In genomic region chr2:229921101-229921891, GRCh38 we compare ENCODE assay signal across 1 cellular context.
A peak's percentile ranks its signal among the peaks of the same experiment; 100 is the strongest.
TF ChIP-seq lines count a peak whose summit lies in the region.

No MANE protein-coding gene starts in this region.

TF ChIP-seq in HepG2, 621 proteins besides CTCF, POLR2A, EP300 and RAD21 (continued from another document and continues in another):
- no peak for TF ChIP-seq RERE (CRISPR knock-in tag; IDR thresholded peaks at IDR 0.05; ENCODE audit: low read depth)
- no peak for TF ChIP-seq ZNF563 (CRISPR knock-in tag; IDR thresholded peaks at IDR 0.05)
- TF ChIP-seq KDM3A (CRISPR knock-in tag; IDR thresholded peaks at IDR 0.05; ENCODE audit: low read depth) = no peak; the same call in 1 of the 2 replicates
- TF ChIP-seq PPARG (CRISPR knock-in tag; conservative IDR thresholded peaks at IDR 0.05) = peak; percentile 38; the same call in 1 of the 2 replicates
- no peak for TF ChIP-seq ZNF180 (CRISPR knock-in tag; IDR thresholded peaks at IDR 0.05; ENCODE audit: borderline replicate concordance, low read depth)
- TF ChIP-seq HCFC1 (IDR thresholded peaks at IDR 0.05; ENCODE audit: low read depth, low read length) = peak; percentile 45; the same call in 1 of the 2 replicates
- TF ChIP-seq ZNF414 (CRISPR knock-in tag; IDR thresholded peaks at IDR 0.05) = no peak
- no peak for TF ChIP-seq ZSCAN9 (CRISPR knock-in tag; IDR thresholded peaks at IDR 0.05; ENCODE audit: borderline replicate concordance)
- TF ChIP-seq GATA4 (IDR thresholded peaks at IDR 0.05; ENCODE audit: borderline replicate concordance, low read depth) = no peak
- no peak for TF ChIP-seq IKZF4 (CRISPR knock-in tag; IDR thresholded peaks at IDR 0.05; ENCODE audit: borderline replicate concordance, low read depth, not compliant biosample characterization)
- TF ChIP-seq GMEB2 (CRISPR knock-in tag; IDR thresholded peaks at IDR 0.05; ENCODE audit: low read depth) = no peak
- TF ChIP-seq ZNF10 (CRISPR knock-in tag; IDR thresholded peaks at IDR 0.05; ENCODE audit: borderline replicate concordance, low read depth) = no peak
- no peak for TF ChIP-seq ZNF446 (CRISPR knock-in tag; IDR thresholded peaks at IDR 0.05)
- TF ChIP-seq GZF1 (CRISPR knock-in tag; IDR thresholded peaks at IDR 0.05) = peak; percentile 54; the same call in 1 of the 2 replicates
- TF ChIP-seq TEAD2 (CRISPR knock-in tag; IDR thresholded peaks at IDR 0.05) = no peak
- TF ChIP-seq ZNF124 (CRISPR knock-in tag; IDR thresholded peaks at IDR 0.05) = 0 out of 2 replicates have a peak, but pooled peaks have one; percentile 49
- TF ChIP-seq ZNF784 (CRISPR knock-in tag; IDR thresholded peaks at IDR 0.05; ENCODE audit: borderline replicate concordance) = no peak
- TF ChIP-seq ARID5B (CRISPR knock-in tag; IDR thresholded peaks at IDR 0.05) = peak; percentile 57; the same call in 1 of the 2 replicates
- TF ChIP-seq MYNN (CRISPR knock-in tag; IDR thresholded peaks at IDR 0.05; ENCODE audit: low read depth) = no peak; the same call in 1 of the 2 replicates
- TF ChIP-seq ASH2L (IDR thresholded peaks at IDR 0.05; ENCODE audit: insufficient read length, low read depth, low read length) = peak; percentile 74
- TF ChIP-seq HNRNPLL (IDR thresholded peaks at IDR 0.05; ENCODE audit: low read depth, low read length, poor library complexity, severe bottlenecking) = no peak
- TF ChIP-seq ZMAT5 (CRISPR knock-in tag; IDR thresholded peaks at IDR 0.05; ENCODE audit: borderline replicate concordance, low read depth) = no peak
- TF ChIP-seq NR2F1 (CRISPR knock-in tag; IDR thresholded peaks at IDR 0.05) = no peak
- TF ChIP-seq ZNF652 (CRISPR knock-in tag; IDR thresholded peaks at IDR 0.05; ENCODE audit: borderline replicate concordance, low read depth) = no peak
- TF ChIP-seq GATAD1 (CRISPR knock-in tag; IDR thresholded peaks at IDR 0.05) = peak; percentile 88
- no peak for TF ChIP-seq NFYC (CRISPR knock-in tag; IDR thresholded peaks at IDR 0.05)
- no peak for TF ChIP-seq DMTF1 (CRISPR knock-in tag; IDR thresholded peaks at IDR 0.05)
- TF ChIP-seq NFKBIZ (CRISPR knock-in tag; IDR thresholded peaks at IDR 0.05) = no peak
- no peak for TF ChIP-seq PBX2 (CRISPR knock-in tag; IDR thresholded peaks at IDR 0.05)
- no peak for TF ChIP-seq HOXA5 (CRISPR knock-in tag; IDR thresholded peaks at IDR 0.05)
- no peak for TF ChIP-seq DBP (CRISPR knock-in tag; IDR thresholded peaks at IDR 0.05; ENCODE audit: not compliant biosample characterization)
- TF ChIP-seq SP4 (CRISPR knock-in tag; IDR thresholded peaks at IDR 0.05) = no peak
- TF ChIP-seq IRF1 (CRISPR knock-in tag; IDR thresholded peaks at IDR 0.05; ENCODE audit: low read depth) = no peak
- TF ChIP-seq CEBPZ (IDR thresholded peaks at IDR 0.05; ENCODE audit: low read length) = no peak
- no peak for TF ChIP-seq ZNF367 (CRISPR knock-in tag; IDR thresholded peaks at IDR 0.05; ENCODE audit: borderline replicate concordance)
- no peak; the same call in 1 of the 2 replicates for TF ChIP-seq ZNF317 (CRISPR knock-in tag; IDR thresholded peaks at IDR 0.05)
- peak; percentile 25 for TF ChIP-seq SRSF1 (optimal IDR thresholded peaks at IDR 0.05; ENCODE audit: low read depth, low read length)
- no peak for TF ChIP-seq JUND (CRISPR knock-in tag; IDR thresholded peaks at IDR 0.05)
